In the genomic region with DNA sequence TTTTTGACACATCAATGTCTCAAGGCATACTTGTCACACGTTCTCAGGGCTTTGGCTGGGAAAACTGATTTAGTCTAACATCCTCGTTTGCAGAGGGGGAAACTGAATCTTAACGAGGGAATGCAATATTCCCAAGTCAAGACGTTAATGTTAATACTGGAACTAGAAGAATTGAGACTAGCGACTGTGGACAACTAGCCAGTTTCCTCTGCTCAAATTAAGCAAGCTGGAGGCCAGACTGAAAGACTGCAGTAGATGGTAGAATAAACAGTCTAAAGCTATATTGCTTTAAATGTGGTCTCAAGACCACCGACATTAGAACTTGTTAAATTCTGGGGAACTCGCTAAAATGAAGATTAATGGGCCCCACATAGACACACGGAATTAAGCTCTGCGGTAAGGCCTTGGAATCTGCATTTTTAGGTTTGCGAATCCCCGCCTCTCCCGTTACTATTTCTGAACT, we compare ENCODE assay signal across 8 cellular contexts. TPM values are rescaled to one million over a fixed set of nuclear protein-coding genes. Genes with fewer than 3 reads are reported as not detected.
A peak's percentile ranks its signal among the peaks of the same experiment; 100 is the strongest.
DNase-seq lines count a peak whose midpoint lies in the region; ATAC-seq and TF ChIP-seq lines count a peak whose summit lies in the region.

No MANE protein-coding gene starts in this region.

- H3K27me3 Mint-ChIP-seq in osteocyte (ENCODE audit: unreplicated experiment): no peaks in the 10 kb centered on the region

- TF ChIP-seq EP300 in esophagus muscularis mucosa (IDR thresholded peaks at IDR 0.05): no peak

- CTCF ChIA-PET in RWPE1 (lab: Yijun Ruan, JAX): interaction anchor here (0.5 to 1.2 kb wide), 6 partner anchors 19 to 207 kb away, joined by 3 to 5 read pairs (median 4); no protein-coding TSS in a partner anchor

- no peak for TF ChIP-seq CTCF in AG10803 (conservative IDR thresholded peaks at IDR 0.05; ENCODE audit: low read length)
- TF ChIP-seq CTCF in RWPE1 (conservative IDR thresholded peaks at IDR 0.05; ENCODE audit: low read depth): no peak
- no peak for TF ChIP-seq CTCF in esophagus muscularis mucosa (IDR thresholded peaks at IDR 0.05)
- no peak for TF ChIP-seq CTCF in osteocyte (IDR thresholded peaks at IDR 0.05)

- H3K4me3 ChIP-seq in AG10803 (ENCODE audit: low read length): peak overlapping the region; percentile 88
- peak overlapping the region; percentile 77 to 86 (median 78) for H3K4me3 ChIP-seq in esophagus muscularis mucosa

- TF ChIP-seq POLR2A in esophagus muscularis mucosa (IDR thresholded peaks at IDR 0.05; ENCODE audit: low read depth): no peak

- POLR2A ChIA-PET in RWPE1 (lab: Yijun Ruan, JAX; ENCODE audit: low non-redundant PET): interaction anchor here (0.7 to 0.9 kb wide), 2 partner anchors 31 to 117 kb away, joined by 3 read pairs; partner anchors contain the start of gene IPMK

- intact Hi-C loops in esophagus muscularis mucosa (cut with DNase I): loop anchor here (2.0 kb wide), 1 partner anchor 86 kb away; no protein-coding TSS in a partner anchor

- peaks cover 12% of the 10 kb centered on the region for H3K36me3 Mint-ChIP-seq in osteocyte (ENCODE audit: unreplicated experiment)

- H3K4me1 ChIP-seq in esophagus muscularis mucosa: peaks cover 10 to 31% (median 24%) of the 10 kb centered on the region in 4 donors

- peaks cover 21% of the 10 kb centered on the region for H3K4me1 Mint-ChIP-seq in osteocyte (ENCODE audit: unreplicated experiment)

- peak; percentile 0 for ATAC-seq in GM21447 (IDR thresholded peaks at IDR 0.05; ENCODE audit: unreplicated experiment)

- peak overlapping the region; percentile 98 for H3K27ac Mint-ChIP-seq in osteocyte (ENCODE audit: unreplicated experiment)

- no peaks in the 10 kb centered on the region for H3K9me3 ChIP-seq in esophagus muscularis mucosa

- peaks cover 14 to 27% (median 15%) of the 10 kb centered on the region in 4 donors for H3K36me3 ChIP-seq in esophagus muscularis mucosa

- H3K27me3 ChIP-seq in esophagus muscularis mucosa: no peaks in the 10 kb centered on the region

- peak overlapping the region; percentile 91 for H3K27ac ChIP-seq in RWPE1
- H3K27ac ChIP-seq in esophagus muscularis mucosa (replicated peaks in 1 of 4): peak overlapping the region; percentile 88 to 92 (median 90)

- H3K4me3 Mint-ChIP-seq in osteocyte (ENCODE audit: unreplicated experiment): peak overlapping the region; percentile 100

- DNase-seq in AG10803 (ENCODE audit: low read depth) (no peak), RWPE1 (ENCODE audit: low spot score) (no peak), esophagus muscularis mucosa (ENCODE audit: extremely low spot score) (no peak), osteocyte (ENCODE audit: extremely low spot score, unreplicated experiment) (no peak), AG20443 (ENCODE audit: low spot score) (no peak), NCI-H446 treated with DMSO at 0.1 percent for 48 hours (lab: John Stamatoyannopoulos, UW) (no peak), cerebellar cortex (ENCODE audit: low spot score) (no peak)

- H3K9me3 Mint-ChIP-seq in osteocyte (ENCODE audit: unreplicated experiment): no peaks in the 10 kb centered on the region

- 1% methylated on average over 12 of the region's 12 CpGs for WGBS in esophagus muscularis mucosa

RNA-seq across cellular contexts. Expression of gene TFAM, which starts 0.6 kb away (rescaled TPM):
- total RNA-seq in esophagus muscularis mucosa (10 to 100 TPM; 15.4 to 24.3 (median 19.5) TPM), osteocyte (19.6 and 22.3 TPM in 2 replicates)

RNA-seq across cellular contexts. Expression of gene UBE2D1, which starts 49.8 kb away (rescaled TPM):
- total RNA-seq in esophagus muscularis mucosa: 10 to 100 TPM; 11.5 to 17.4 (median 15.3) TPM
- 16.4 and 18.3 TPM in 2 replicates for total RNA-seq in osteocyte
